Comparison of ENCODE assay signal across 10 cellular contexts in genomic region chr2:196988599-196988998, GRCh38.
DNase-seq lines count a peak whose midpoint lies in the region; ATAC-seq and TF ChIP-seq lines count a peak whose summit lies in the region.
"Had no signal": no experiment of that assay in that cellular context is flagged by ENCODE, and none has a peak within 500 bp of the region (broad histone marks: within the 10 kb centered on the region; RNA-seq: fewer than 3 reads in every experiment).

No MANE protein-coding gene starts in this region.

- intact Hi-C loops in CD4-positive, alpha-beta T cell (cut with DNase I, micrococcal nuclease), result no loop called here

- H3K4me3 ChIP-seq in Loucy (ENCODE audit: low read length, poor library complexity, severe bottlenecking), result peak overlapping the region; percentile 68
- H3K4me3 ChIP-seq: K562, prostate gland had no signal

- CTCF ChIA-PET in CD4-positive, alpha-beta T cell (lab: Charles Lee), result interaction anchor here (1.0 kb wide), 1 partner anchor 415 kb away, joined by 3 read pairs; no protein-coding TSS in a partner anchor

- ATAC-seq in CD4-positive, alpha-beta T cell (ENCODE audit: poor library complexity), result no peak
- no peak for ATAC-seq in naive thymus-derived CD8-positive, alpha-beta T cell
- ATAC-seq in GM21825 (IDR thresholded peaks at IDR 0.05; ENCODE audit: unreplicated experiment), result no peak
- no peak for ATAC-seq in HG03025 (IDR thresholded peaks at IDR 0.05; ENCODE audit: low FRiP score, unreplicated experiment)

- peak overlapping the region; percentile 71 for H3K9ac ChIP-seq in Loucy (ENCODE audit: low read depth, low read length, poor library complexity, severe bottlenecking)

- no peaks in the 10 kb centered on the region for H3K9me3 ChIP-seq in CD4-positive, alpha-beta T cell (ENCODE audit: control insufficient read depth, low read length)
- H3K9me3 ChIP-seq in Loucy (ENCODE audit: insufficient read depth, low read depth, low read length), result no peaks in the 10 kb centered on the region
- H3K9me3 ChIP-seq: prostate gland had no signal

- H3K4me2 ChIP-seq in Loucy (ENCODE audit: low read depth, low read length, poor library complexity, severe bottlenecking), result peak overlapping the region; percentile 81

- H3F3A ChIP-seq in Loucy (ENCODE audit: low read depth), result no peaks in the 10 kb centered on the region

- H3K4me3 Mint-ChIP-seq in CD4-positive, alpha-beta T cell, result no peak overlapping the region
- H3K4me3 Mint-ChIP-seq in naive thymus-derived CD8-positive, alpha-beta T cell, result peak overlapping the region in 2 of 10 donors; percentile 8 to 18

- peaks cover 87% of the 10 kb centered on the region for H3K36me3 Mint-ChIP-seq in CD4-positive, alpha-beta T cell (ENCODE audit: low read depth)
- peaks cover 17 to 78% (median 37%) of the 10 kb centered on the region in 3 donors for H3K36me3 Mint-ChIP-seq in naive thymus-derived CD8-positive, alpha-beta T cell

- no peaks in the 10 kb centered on the region for H3K79me2 ChIP-seq in Loucy (ENCODE audit: insufficient read depth, low read length)

- TF ChIP-seq CTCF in CD4-positive, alpha-beta T cell (IDR thresholded peaks at IDR 0.05), result no peak
- no peak for TF ChIP-seq CTCF in Loucy (conservative IDR thresholded peaks at IDR 0.05; ENCODE audit: low read length)

- DNase-seq in CD4-positive, alpha-beta T cell, result no peak
- DNase-seq in naive thymus-derived CD8-positive, alpha-beta T cell, result no peak
- DNase-seq in stimulated activated CD4-positive, alpha-beta T cell treated with anti-CD3 and anti-CD28 coated beads, Interleukin-4, amount 100 ng/mL, for 24 hours, result no peak
- DNase-seq in stimulated activated CD8-positive, alpha-beta memory T cell treated with anti-CD3 and anti-CD28 coated beads, Interleukin-4, amount 100 ng/mL, for 48 hours, result no peak

- H3K27me3 ChIP-seq in CD4-positive, alpha-beta T cell (ENCODE audit: control insufficient read depth, insufficient read depth, low read length), result no peaks in the 10 kb centered on the region
- no peaks in the 10 kb centered on the region for H3K27me3 ChIP-seq in Loucy (ENCODE audit: insufficient read depth, low read length, poor library complexity, severe bottlenecking)

- H3K9me2 ChIP-seq in Loucy (replicated peaks; ENCODE audit: low read depth, low read length), result no peaks in the 10 kb centered on the region

- POLR2A ChIA-PET in CD4-positive, alpha-beta T cell (lab: Charles Lee), result no interaction called here
- POLR2A ChIA-PET in naive thymus-derived CD8-positive, alpha-beta T cell (lab: Charles Lee), result no interaction called here

- H4K20me1 ChIP-seq in Loucy (ENCODE audit: insufficient read depth, low read length, poor library complexity, severe bottlenecking), result no peaks in the 10 kb centered on the region

- no peak overlapping the region for H3K27ac ChIP-seq in CD4-positive, alpha-beta T cell (ENCODE audit: low read depth, low read length)
- H3K27ac ChIP-seq in angular gyrus (ENCODE audit: low read depth, low read length), result peak overlapping the region; percentile 68
- H3K27ac ChIP-seq: prostate gland had no signal

- peaks cover 61% of the 10 kb centered on the region for H3K4me1 Mint-ChIP-seq in CD4-positive, alpha-beta T cell (ENCODE audit: low read depth)
- H3K4me1 Mint-ChIP-seq in naive thymus-derived CD8-positive, alpha-beta T cell, result peaks cover 17 to 76% (median 40%) of the 10 kb centered on the region in 4 donors

- no peaks in the 10 kb centered on the region for H3K9me3 Mint-ChIP-seq in CD4-positive, alpha-beta T cell
- H3K9me3 Mint-ChIP-seq in naive thymus-derived CD8-positive, alpha-beta T cell, result no peaks in the 10 kb centered on the region

- H3K27ac Mint-ChIP-seq in CD4-positive, alpha-beta T cell, result peak overlapping the region; percentile 60
- H3K27ac Mint-ChIP-seq in naive thymus-derived CD8-positive, alpha-beta T cell, result peak overlapping the region; percentile 22 to 95 (median 76)

- H3K27me3 Mint-ChIP-seq in CD4-positive, alpha-beta T cell, result no peaks in the 10 kb centered on the region
- H3K27me3 Mint-ChIP-seq in naive thymus-derived CD8-positive, alpha-beta T cell, result no peaks in the 10 kb centered on the region

- H3K4me1 ChIP-seq in Loucy (ENCODE audit: insufficient read depth, low read length, poor library complexity, severe bottlenecking), result peaks cover 46% of the 10 kb centered on the region
- H3K4me1 ChIP-seq: prostate gland had no signal

- peaks cover 12% of the 10 kb centered on the region; the same call in 1 of the 2 replicates for H3K36me3 ChIP-seq in Loucy (ENCODE audit: insufficient read depth, low read length)
- H3K36me3 ChIP-seq: prostate gland had no signal

- H2AFZ ChIP-seq in Loucy (ENCODE audit: low read length), result peak overlapping the region; percentile 75; the same call in 1 of the 2 replicates
